Comparison of ENCODE assay signal across 16 cellular contexts in the genomic region with DNA sequence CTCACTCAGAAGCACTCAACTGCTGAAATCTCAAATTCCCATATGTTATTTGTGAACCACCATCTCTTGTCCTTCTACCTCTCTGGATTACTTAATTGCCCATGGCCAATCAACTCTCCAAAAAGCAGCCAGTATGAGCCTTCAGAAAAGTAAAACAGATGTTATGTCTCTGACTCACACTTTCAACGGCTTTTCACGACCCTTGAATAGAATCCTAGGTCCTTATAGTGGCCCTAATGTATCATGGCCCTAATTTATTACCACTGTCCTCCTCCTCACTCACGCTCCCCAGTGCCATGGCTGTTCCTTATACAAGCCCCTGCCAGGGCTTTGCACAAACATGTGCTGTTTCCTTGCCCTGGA. TPM values are rescaled to one million over a fixed set of nuclear protein-coding genes. Genes with fewer than 3 reads are reported as not detected.
DNase-seq lines count a peak whose midpoint lies in the region; ATAC-seq and TF ChIP-seq lines count a peak whose summit lies in the region.
"Had no signal": no experiment of that assay in that cellular context is flagged by ENCODE, and none has a peak within 500 bp of the region (broad histone marks: within the 10 kb centered on the region; RNA-seq: fewer than 3 reads in every experiment).

No MANE protein-coding gene starts in this region.

- no peaks in the 10 kb centered on the region for H3K36me3 ChIP-seq in heart left ventricle
- no peaks in the 10 kb centered on the region for H3K36me3 ChIP-seq in SJCRH30
- H3K36me3 ChIP-seq in left lung = no peaks in the 10 kb centered on the region
- no peaks in the 10 kb centered on the region for H3K36me3 ChIP-seq in uterus
- H3K36me3 ChIP-seq: WERI-Rb-1 had no signal

- TF ChIP-seq POLR2A in heart left ventricle (IDR thresholded peaks at IDR 0.05) (no peak), uterus (IDR thresholded peaks at IDR 0.05) (no peak)

- no peak for DNase-seq in heart left ventricle
- no peak for DNase-seq in cardiac septum (ENCODE audit: low spot score)
- DNase-seq in SJCRH30 = peak in 1 of 2 experiments; percentile 44
- no peak for DNase-seq in left lung
- DNase-seq in uterus = no peak
- DNase-seq in hypothalamus (lab: John Stamatoyannopoulos, UW) = no peak
- no peak for DNase-seq in cerebellar cortex (ENCODE audit: low spot score)
- DNase-seq: activated CD8-positive, alpha-beta T cell treated with anti-CD3 and anti-CD28 coated beads, Interleukin-2, amount 10 ng/mL, durations not matched to agents 7 days and 5 days; islet precursor cell; midbrain; NCI-H1436 treated with DMSO at 0.1 percent for 48 hours; NCI-H526 had no signal

- H3K4me1 ChIP-seq in heart left ventricle (peaks cover 0 to 44% (median 21%) of the 10 kb centered on the region in 12 donors), SJCRH30 (peaks cover 14% of the 10 kb centered on the region), left lung (peaks cover 0 to 37% of the 10 kb centered on the region in 2 donors), uterus (no peaks in the 10 kb centered on the region)

- H3K27me3 ChIP-seq in heart left ventricle (no peaks in the 10 kb centered on the region), SJCRH30 (no peaks in the 10 kb centered on the region), left lung (no peaks in the 10 kb centered on the region), uterus (no peaks in the 10 kb centered on the region)

- H3K27ac ChIP-seq in heart left ventricle (peak overlapping the region in 11 of 12 donors; percentile 12 to 75 (median 61)), SJCRH30 (peak overlapping the region; percentile 22; the same call in 1 of the 2 replicates), left lung (peak overlapping the region in 1 of 2 donors; percentile 65), uterus (peak overlapping the region; percentile 44 to 52)
- H3K27ac ChIP-seq: WERI-Rb-1 had no signal

- H3K4me3 ChIP-seq in heart left ventricle (no peak overlapping the region), SJCRH30 (no peak overlapping the region), left lung (no peak overlapping the region), uterus (no peak overlapping the region)
- H3K4me3 ChIP-seq: skin epidermis had no signal

- WGBS in heart left ventricle, 4 donors = 59 to 70% (median 64%) methylated on average over 3 of the region's 3 CpGs

- no peak for TF ChIP-seq CTCF in heart left ventricle (IDR thresholded peaks at IDR 0.05)
- TF ChIP-seq CTCF in left lung (IDR thresholded peaks at IDR 0.05) = no peak
- TF ChIP-seq CTCF in uterus (IDR thresholded peaks at IDR 0.05) = no peak

- H3K9me3 ChIP-seq in heart left ventricle (no peaks in the 10 kb centered on the region), SJCRH30 (replicated peaks) (0 out of 2 replicates have a peak, but pooled peaks cover 3% of the 10 kb centered on the region), left lung (no peaks in the 10 kb centered on the region), uterus (no peaks in the 10 kb centered on the region)

- intact Hi-C loops in heart left ventricle (cut with DNase I) (no loop called here), cardiac septum (cut with DNase I) (no loop called here), left lung (cut with DNase I) (no loop called here), uterus (cut with DNase I; ENCODE audit: low total_unique reads) (no loop called here)

- ATAC-seq in heart left ventricle = peak in 3 of 4 donors; percentile 13 to 23 (median 17)
- peak; percentile 32 for ATAC-seq in left lung
- ATAC-seq in GM21717 (IDR thresholded peaks at IDR 0.05; ENCODE audit: unreplicated experiment) = no peak
- ATAC-seq: activated CD8-positive, alpha-beta T cell treated with anti-CD3 and anti-CD28 coated beads, Interleukin-2, amount 10 ng/mL, durations not matched to agents 7 days and 5 days; stimulated activated effector memory CD8-positive, alpha-beta T cell treated with anti-CD3 and anti-CD28 coated beads, Interleukin-12 subunit alpha, Interleukin-12 subunit beta, amount 100 ng/mL, for 72 hours had no signal

RNA-seq across cellular contexts. Expression of a gene that starts 20.0 kb away (rescaled TPM):
- total RNA-seq in heart left ventricle (10 to 100 TPM; 11.1 to 14.7 (median 13.2) TPM), cardiac septum (12.5 TPM), left lung (10 to 100 TPM in 1 of 2 donors, 1 to 10 TPM in 1; 9.6 to 20.1 TPM), uterus (10 to 100 TPM in 3 of 4 donors, 1 to 10 TPM in 1; 5.8 to 24.6 (median 18.4) TPM)
- 10 to 100 TPM in 1 of 2 donors, 1 to 10 TPM in 1; 9.0 to 14.1 TPM for polyA plus RNA-seq in heart left ventricle
- total RNA-seq in SJCRH30 (2014; rRNA removed; shearing (Covaris generic)) = 1.5 and 2.2 TPM in 2 replicates
